In the genomic region with DNA sequence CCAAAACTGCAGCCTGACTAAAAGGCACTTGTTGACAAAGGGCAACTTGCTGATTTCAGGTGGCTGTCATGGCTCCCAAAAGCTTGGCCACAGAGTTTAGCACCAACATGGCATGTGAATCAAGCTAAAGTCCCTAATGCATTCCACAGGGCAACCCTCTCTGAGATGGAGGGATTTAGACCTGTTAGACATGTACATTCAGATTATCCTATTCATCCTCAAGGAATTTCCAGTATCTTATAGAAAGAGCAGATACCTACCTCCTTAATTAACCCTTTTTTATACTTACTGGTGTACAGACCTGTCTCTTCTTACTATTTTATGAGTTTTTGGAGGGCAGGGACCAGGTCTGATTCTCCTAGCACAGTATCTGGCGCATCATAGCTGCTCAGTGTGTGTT, we compare ENCODE assay signal across 7 cellular contexts.
"Had no signal": no experiment of that assay in that cellular context is flagged by ENCODE, and none has a peak within 500 bp of the region (broad histone marks: within the 10 kb centered on the region; RNA-seq: fewer than 3 reads in every experiment).

No MANE protein-coding gene starts in this region.

- FAIRE-seq: HTR-8/SVneo, K562 had no signal

- ATAC-seq: GM23338, K562 had no signal

- H3K4me2 ChIP-seq: GM23338 had no signal

- H2AFZ ChIP-seq: GM23338 had no signal

- H3K36me3 ChIP-seq: HAP-1 had no signal

- H3K9me3 ChIP-seq: HAP-1 had no signal

- H3K4me3 ChIP-seq: GM23338, HAP-1, K562 had no signal

- DNase-seq: H7, IMR-90, KG1 had no signal
